Comparison of ENCODE assay signal across 13 cellular contexts in genomic region chr17:37273419-37274051, GRCh38.
DNase-seq lines count a peak whose midpoint lies in the region; ATAC-seq and TF ChIP-seq lines count a peak whose summit lies in the region.
"Had no signal": no experiment of that assay in that cellular context is flagged by ENCODE, and none has a peak within 500 bp of the region (broad histone marks: within the 10 kb centered on the region; RNA-seq: fewer than 3 reads in every experiment).

No MANE protein-coding gene starts in this region.

- TF ChIP-seq POLR2A in NB4 (IDR thresholded peaks at IDR 0.05; ENCODE audit: extremely low read depth, insufficient read length): no peak

- peak overlapping the region; percentile 64 for H3K27ac ChIP-seq in neutrophil

- H3K36me3 ChIP-seq in neutrophil: no peaks in the 10 kb centered on the region

- H3K4me1 Mint-ChIP-seq in immature natural killer cell: no peaks in the 10 kb centered on the region

- ATAC-seq in GM19455 (IDR thresholded peaks at IDR 0.05; ENCODE audit: unreplicated experiment) (no peak), HG03520 (IDR thresholded peaks at IDR 0.05; ENCODE audit: unreplicated experiment) (no peak)
- ATAC-seq: stimulated activated naive CD8-positive, alpha-beta T cell treated with anti-CD3 and anti-CD28 coated beads, Interleukin-15, amount 100 ng/mL, for 72 hours; T-cell had no signal

- H3K27me3 Mint-ChIP-seq in immature natural killer cell (ENCODE audit: low read depth in 3 of 3): peaks cover 0 to 3% (median 0%) of the 10 kb centered on the region in 3 donors
- H3K27me3 Mint-ChIP-seq: stimulated activated naive CD8-positive, alpha-beta T cell treated with anti-CD3 and anti-CD28 coated beads, Interleukin-15, amount 100 ng/mL, for 72 hours; T-cell had no signal

- H3K36me3 Mint-ChIP-seq in immature natural killer cell: peaks cover 21 to 48% (median 45%) of the 10 kb centered on the region in 3 donors

- no peaks in the 10 kb centered on the region for H3K27me3 ChIP-seq in neutrophil

- DNase-seq in EH (ENCODE audit: low read depth): peak; percentile 29
- DNase-seq in NB4 (ENCODE audit: low read depth): peak; percentile 40
- peak; percentile 31 for DNase-seq in dedifferentiated amniotic fluid mesenchymal stem cell (ENCODE audit: extremely low spot score)
- DNase-seq in GM10266 (ENCODE audit: extremely low spot score): no peak
- no peak for DNase-seq in immature natural killer cell
- DNase-seq: activated T-cell treated with anti-CD3 and anti-CD28 coated beads, Interleukin-2, amount 50 U/mL, for 1 hour; effector CD4-positive, alpha-beta T cell; NCI-H1105 treated with DMSO at 0.1 percent for 48 hours; stimulated activated naive CD8-positive, alpha-beta T cell treated with anti-CD3 and anti-CD28 coated beads, Interleukin-15, amount 100 ng/mL, for 72 hours; T-cell had no signal

- peaks cover 11 to 14% of the 10 kb centered on the region in 2 experiments for H3K4me1 ChIP-seq in neutrophil (ENCODE audit: control insufficient read depth in 1 of 2, insufficient read depth in 1 of 2, low read depth in 1 of 2, low read length in 1 of 2)

- TF ChIP-seq CTCF in NB4 (IDR thresholded peaks at IDR 0.05; ENCODE audit: low read depth, low read length): no peak
- no peak for TF ChIP-seq CTCF in neutrophil (IDR thresholded peaks at IDR 0.05)
- TF ChIP-seq CTCF in GM10266 (IDR thresholded peaks at IDR 0.05; ENCODE audit: control insufficient read depth, insufficient read depth, low read depth, missing control alignments): no peak

- H3K4me3 Mint-ChIP-seq in immature natural killer cell: no peak overlapping the region
- H3K4me3 Mint-ChIP-seq: stimulated activated naive CD8-positive, alpha-beta T cell treated with anti-CD3 and anti-CD28 coated beads, Interleukin-15, amount 100 ng/mL, for 72 hours; T-cell had no signal

- no peak overlapping the region for H3K27ac Mint-ChIP-seq in immature natural killer cell
- H3K27ac Mint-ChIP-seq: stimulated activated naive CD8-positive, alpha-beta T cell treated with anti-CD3 and anti-CD28 coated beads, Interleukin-15, amount 100 ng/mL, for 72 hours had no signal

- H3K9me3 Mint-ChIP-seq in immature natural killer cell: no peaks in the 10 kb centered on the region
- H3K9me3 Mint-ChIP-seq: stimulated activated naive CD8-positive, alpha-beta T cell treated with anti-CD3 and anti-CD28 coated beads, Interleukin-15, amount 100 ng/mL, for 72 hours; T-cell had no signal

- H3K4me3 ChIP-seq in NB4 (ENCODE audit: low read depth, low read length) (no peak overlapping the region), neutrophil (ENCODE audit: low read depth in 1 of 2, low read length in 1 of 2) (peak overlapping the region in 1 of 2 experiments; percentile 0)

- no peaks in the 10 kb centered on the region for H3K9me3 ChIP-seq in neutrophil

Comparison
In these comparisons a context has a peak if more than half of its experiments do, and no peak if none do; other contexts are left out.
1. DNase-seq: peak in EH (single experiment), NB4 (single experiment) and dedifferentiated amniotic fluid mesenchymal stem cell (single experiment); none in GM10266 (single experiment) and immature natural killer cell (0 of 3).